1 cellular context compared by ENCODE assay signal in the genomic region with DNA sequence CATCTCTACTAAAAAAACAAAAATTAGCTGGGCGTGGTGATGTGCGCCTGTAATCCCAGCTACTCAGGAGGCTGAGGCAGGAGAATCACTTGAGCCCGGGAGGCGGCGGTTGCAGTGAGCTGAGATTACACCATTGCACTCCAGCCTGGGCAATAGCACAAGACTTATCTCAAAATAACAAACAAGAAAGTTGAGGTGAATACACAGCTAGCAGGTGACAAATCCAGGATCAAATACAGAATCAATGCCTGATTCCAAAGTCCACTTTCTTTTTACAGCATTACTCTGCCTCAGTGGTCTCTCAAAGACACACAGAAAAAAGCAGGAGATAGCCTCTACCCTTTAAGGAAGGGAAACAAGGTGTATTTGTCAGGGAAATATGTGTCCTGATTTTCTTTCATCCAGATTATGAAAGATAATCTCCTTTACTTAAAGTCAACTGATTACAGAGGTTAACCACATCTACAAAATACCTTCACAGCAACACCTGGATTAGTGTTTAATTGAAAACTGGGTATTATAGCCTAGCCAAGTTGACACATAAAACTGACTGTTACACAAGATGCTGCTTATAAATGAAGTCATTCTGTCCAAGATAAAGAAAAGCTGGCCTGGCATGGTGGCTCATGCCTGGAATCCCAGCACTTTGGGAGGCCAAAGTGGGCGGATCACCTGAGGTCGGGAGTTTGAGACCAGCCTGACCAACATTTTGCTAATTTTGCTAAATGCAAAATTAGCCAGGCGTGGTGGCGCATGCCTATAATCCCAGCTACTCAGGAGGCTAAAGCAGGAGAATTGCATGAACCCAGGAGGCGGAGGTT.
TF ChIP-seq lines count a peak whose summit lies in the region.

No MANE protein-coding gene starts in this region.

TF ChIP-seq in liver, 16 proteins besides CTCF, POLR2A, EP300 and RAD21 (continued from another document):
- peak; percentile 32 for TF ChIP-seq MAX (IDR thresholded peaks at IDR 0.05)
- no peak for TF ChIP-seq GABPA (IDR thresholded peaks at IDR 0.05 in 1 of 2, conservative IDR thresholded peaks at IDR 0.05 in 1 of 2)
- peak; percentile 86 to 92 for TF ChIP-seq HNF4A (conservative IDR thresholded peaks at IDR 0.05)
